19 cellular contexts compared by ENCODE assay signal in the genomic region with DNA sequence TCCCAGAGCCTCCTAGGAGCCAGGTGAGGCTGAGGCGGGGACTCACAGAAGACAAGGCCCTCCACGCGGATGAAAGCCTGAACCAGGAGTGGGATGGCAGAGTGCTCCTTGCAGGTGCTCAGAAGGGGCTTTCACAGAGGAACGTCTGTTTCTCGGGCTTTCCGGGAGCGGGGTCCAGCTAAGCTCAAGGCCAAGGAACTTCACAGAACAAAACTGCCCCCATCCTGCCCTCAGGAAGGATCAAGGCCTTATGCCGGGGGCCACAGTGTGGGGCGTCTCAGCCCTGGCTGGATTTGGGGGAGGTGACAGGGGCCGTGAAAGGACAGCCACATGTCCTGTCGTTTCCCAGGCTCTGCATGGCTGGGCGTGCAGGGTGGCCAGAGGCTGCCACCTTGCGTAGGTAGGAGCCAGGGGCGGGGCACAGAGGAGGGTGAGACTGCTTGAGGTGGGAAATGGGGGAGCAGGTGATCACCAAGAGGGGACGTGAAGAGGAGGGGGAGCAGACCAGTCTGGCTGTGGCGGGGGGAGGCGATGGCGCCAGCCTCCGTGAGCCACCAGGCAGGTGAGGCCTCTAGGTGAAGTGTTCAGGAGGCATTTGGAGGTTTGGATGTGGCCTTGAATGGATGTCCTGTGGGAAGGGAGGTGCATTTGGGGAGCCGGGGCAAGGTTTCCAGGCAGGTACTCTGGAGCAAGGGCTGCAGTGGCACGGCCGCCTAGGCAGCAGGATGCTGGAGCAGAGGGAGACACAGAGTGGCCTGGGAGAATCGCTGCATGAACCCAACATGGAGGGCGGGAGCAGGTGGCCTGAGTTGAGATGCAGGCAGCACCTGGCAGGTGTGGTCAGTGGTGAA.
"Had no signal": no experiment of that assay in that cellular context is flagged by ENCODE, and none has a peak within 500 bp of the region (broad histone marks: within the 10 kb centered on the region; RNA-seq: fewer than 3 reads in every experiment).

No MANE protein-coding gene starts in this region.

- H3K4me3 ChIP-seq: ascending aorta, esophagus muscularis mucosa, skin epidermis had no signal

- ATAC-seq: activated CD8-positive, alpha-beta memory T cell treated with anti-CD3 and anti-CD28 coated beads, Interleukin-2, amount 10 ng/mL, durations not matched to agents 7 days and 5 days; natural killer cell; SK-N-SH treated with all-trans-retinoic acid at 6 μM for 48 hours; stimulated activated naive CD8-positive, alpha-beta T cell treated with anti-CD3 and anti-CD28 coated beads, Interleukin-15, amount 100 ng/mL, for 72 hours had no signal

- H3K4me3 Mint-ChIP-seq: activated B cell treated with CpG ODN at 0.5 μM for 24 hours; activated CD4-positive, alpha-beta memory T cell treated with anti-CD3 and anti-CD28 coated beads, Interleukin-2, amount 10 ng/mL, durations not matched to agents 7 days and 5 days; activated CD8-positive, alpha-beta memory T cell treated with anti-CD3 and anti-CD28 coated beads, Interleukin-2, amount 10 ng/mL, durations not matched to agents 7 days and 5 days; natural killer cell; stimulated activated naive CD8-positive, alpha-beta T cell treated with anti-CD3 and anti-CD28 coated beads, Interleukin-15, amount 100 ng/mL, for 72 hours had no signal

- H3K27ac ChIP-seq: ascending aorta, esophagus muscularis mucosa, skin epidermis had no signal

- DNase-seq: activated B cell treated with CpG ODN at 0.5 μM for 24 hours; activated CD4-positive, alpha-beta memory T cell treated with anti-CD3 and anti-CD28 coated beads, Interleukin-2, amount 10 ng/mL, durations not matched to agents 7 days and 5 days; activated CD4-positive, alpha-beta T cell treated with anti-CD3 and anti-CD28 coated beads for 4 hours; activated CD8-positive, alpha-beta memory T cell treated with anti-CD3 and anti-CD28 coated beads, Interleukin-2, amount 10 ng/mL, durations not matched to agents 7 days and 5 days; activated naive CD4-positive, alpha-beta T cell treated with anti-CD3 and anti-CD28 coated beads, Interleukin-2, amount 50 U/mL, for 16 hours; cerebellar nuclear complex; effector CD4-positive, alpha-beta T cell; natural killer cell; retina; stimulated activated CD4-positive, alpha-beta T cell treated with anti-CD3 and anti-CD28 coated beads, Interleukin-15, amount 100 ng/mL, for 24 hours; stimulated activated CD4-positive, alpha-beta T cell treated with anti-CD3 and anti-CD28 coated beads, Interleukin-2, amount 100 ng/mL, for 48 hours; stimulated activated naive CD8-positive, alpha-beta T cell treated with anti-CD3 and anti-CD28 coated beads, Interleukin-15, amount 100 ng/mL, for 72 hours; T-helper 1 cell; T-helper 9 cell had no signal

- H3K4me1 Mint-ChIP-seq: activated B cell treated with CpG ODN at 0.5 μM for 24 hours; activated CD4-positive, alpha-beta memory T cell treated with anti-CD3 and anti-CD28 coated beads, Interleukin-2, amount 10 ng/mL, durations not matched to agents 7 days and 5 days; activated CD8-positive, alpha-beta memory T cell treated with anti-CD3 and anti-CD28 coated beads, Interleukin-2, amount 10 ng/mL, durations not matched to agents 7 days and 5 days; natural killer cell; stimulated activated naive CD8-positive, alpha-beta T cell treated with anti-CD3 and anti-CD28 coated beads, Interleukin-15, amount 100 ng/mL, for 72 hours had no signal

- H3K9me3 ChIP-seq: ascending aorta, esophagus muscularis mucosa had no signal

- FAIRE-seq: endothelial cell of umbilical vein had no signal

- H3K36me3 ChIP-seq: ascending aorta, esophagus muscularis mucosa had no signal

- H3K36me3 Mint-ChIP-seq: activated CD8-positive, alpha-beta memory T cell treated with anti-CD3 and anti-CD28 coated beads, Interleukin-2, amount 10 ng/mL, durations not matched to agents 7 days and 5 days; natural killer cell had no signal

- H3K27ac Mint-ChIP-seq: activated B cell treated with CpG ODN at 0.5 μM for 24 hours; activated CD4-positive, alpha-beta memory T cell treated with anti-CD3 and anti-CD28 coated beads, Interleukin-2, amount 10 ng/mL, durations not matched to agents 7 days and 5 days; activated CD8-positive, alpha-beta memory T cell treated with anti-CD3 and anti-CD28 coated beads, Interleukin-2, amount 10 ng/mL, durations not matched to agents 7 days and 5 days; natural killer cell; stimulated activated naive CD8-positive, alpha-beta T cell treated with anti-CD3 and anti-CD28 coated beads, Interleukin-15, amount 100 ng/mL, for 72 hours had no signal

- H3K27me3 ChIP-seq: ascending aorta had no signal

- H3K9me3 Mint-ChIP-seq: activated B cell treated with CpG ODN at 0.5 μM for 24 hours; activated CD4-positive, alpha-beta memory T cell treated with anti-CD3 and anti-CD28 coated beads, Interleukin-2, amount 10 ng/mL, durations not matched to agents 7 days and 5 days; natural killer cell; stimulated activated naive CD8-positive, alpha-beta T cell treated with anti-CD3 and anti-CD28 coated beads, Interleukin-15, amount 100 ng/mL, for 72 hours had no signal
